ENCODE assay signal across 17 cellular contexts in the genomic region with DNA sequence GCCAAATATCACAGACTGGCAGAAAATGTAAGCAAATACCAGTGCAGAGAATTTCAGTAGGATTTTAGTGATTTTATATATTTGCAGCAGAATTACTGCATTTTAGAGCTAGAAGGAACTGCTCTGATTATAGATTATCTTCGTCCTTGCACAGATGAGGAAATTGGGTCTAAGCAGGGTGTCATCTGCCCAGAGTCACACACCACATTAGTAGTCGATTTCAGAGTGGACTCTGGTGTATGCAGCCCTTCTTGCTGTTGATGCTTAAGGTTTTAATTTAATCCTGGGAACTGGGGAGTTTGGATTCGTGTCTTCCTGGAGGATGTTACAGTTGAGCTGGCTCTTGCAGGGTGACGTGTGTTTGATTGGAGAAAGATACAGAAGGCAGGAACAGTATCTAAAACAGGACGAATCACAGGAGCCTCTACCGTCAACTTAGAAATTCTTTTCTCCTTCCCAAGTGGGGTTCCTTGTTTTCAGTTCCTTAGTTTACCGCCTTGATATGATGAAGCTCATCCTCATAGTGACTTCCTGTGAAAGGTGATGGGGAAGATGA. TPM values are rescaled to one million over a fixed set of nuclear protein-coding genes. Genes with fewer than 3 reads are reported as not detected.
DNase-seq lines count a peak whose midpoint lies in the region; ATAC-seq and TF ChIP-seq lines count a peak whose summit lies in the region.
"Had no signal": no experiment of that assay in that cellular context is flagged by ENCODE, and none has a peak within 500 bp of the region (broad histone marks: within the 10 kb centered on the region; RNA-seq: fewer than 3 reads in every experiment).

No MANE protein-coding gene starts in this region.

- peaks cover 48% of the 10 kb centered on the region for H3K27me3 Mint-ChIP-seq in T-helper 17 cell
- no peaks in the 10 kb centered on the region for H3K27me3 Mint-ChIP-seq in osteocyte (ENCODE audit: unreplicated experiment)
- H3K27me3 Mint-ChIP-seq in stimulated activated naive B cell treated with anti-CD40 and anti-IgM and Interleukin-4, amounts not matched to agents 10 μg/mL and 1 μg/mL and 100 μg/mL, for 72 hours: peaks cover 9 to 13% of the 10 kb centered on the region in 2 donors

- intact Hi-C loops in testis (cut with DNase I; ENCODE audit: low total_unique reads): no loop called here

- no peak for ATAC-seq in T-helper 17 cell
- no peak for ATAC-seq in HG02938 (IDR thresholded peaks at IDR 0.05; ENCODE audit: unreplicated experiment)
- no peak for ATAC-seq in stimulated activated naive B cell treated with anti-CD40 and anti-IgM and Interleukin-4, amounts not matched to agents 10 μg/mL and 1 μg/mL and 100 μg/mL, for 72 hours (replicated peaks)

- H3K27ac ChIP-seq in testis: no peak overlapping the region
- H3K27ac ChIP-seq: HL-60 had no signal

- 51 to 61% methylated on average over 7 of the region's 7 CpGs for WGBS in testis, 2 donors

- H3K4me1 ChIP-seq in testis: peaks cover 9% of the 10 kb centered on the region

- H3K36me3 Mint-ChIP-seq in T-helper 17 cell (ENCODE audit: low read depth) (no peaks in the 10 kb centered on the region), osteocyte (ENCODE audit: unreplicated experiment) (peaks cover 5% of the 10 kb centered on the region)
- no peaks in the 10 kb centered on the region for H3K36me3 Mint-ChIP-seq in stimulated activated naive B cell treated with anti-CD40 and anti-IgM and Interleukin-4, amounts not matched to agents 10 μg/mL and 1 μg/mL and 100 μg/mL, for 72 hours

- H3K4me3 Mint-ChIP-seq in T-helper 17 cell (no peak overlapping the region), osteocyte (ENCODE audit: unreplicated experiment) (no peak overlapping the region)
- no peak overlapping the region for H3K4me3 Mint-ChIP-seq in stimulated activated naive B cell treated with anti-CD40 and anti-IgM and Interleukin-4, amounts not matched to agents 10 μg/mL and 1 μg/mL and 100 μg/mL, for 72 hours
- H3K4me3 Mint-ChIP-seq: stimulated activated naive CD8-positive, alpha-beta T cell treated with anti-CD3 and anti-CD28 coated beads, Interleukin-15, Interleukin-2, amounts not matched to agents 100 ng/mL and 50 ng/mL, for 24 hours had no signal

- peak overlapping the region; percentile 16 for H3K27ac Mint-ChIP-seq in T-helper 17 cell
- H3K27ac Mint-ChIP-seq in osteocyte (ENCODE audit: unreplicated experiment): peak overlapping the region; percentile 31
- no peak overlapping the region for H3K27ac Mint-ChIP-seq in stimulated activated naive B cell treated with anti-CD40 and anti-IgM and Interleukin-4, amounts not matched to agents 10 μg/mL and 1 μg/mL and 100 μg/mL, for 72 hours
- H3K27ac Mint-ChIP-seq: stimulated activated naive CD8-positive, alpha-beta T cell treated with anti-CD3 and anti-CD28 coated beads, Interleukin-15, Interleukin-2, amounts not matched to agents 100 ng/mL and 50 ng/mL, for 24 hours had no signal

- no peaks in the 10 kb centered on the region for H3K4me1 Mint-ChIP-seq in T-helper 17 cell
- H3K4me1 Mint-ChIP-seq in osteocyte (ENCODE audit: unreplicated experiment): peaks cover 62% of the 10 kb centered on the region
- peaks cover 5 to 12% of the 10 kb centered on the region in 2 donors for H3K4me1 Mint-ChIP-seq in stimulated activated naive B cell treated with anti-CD40 and anti-IgM and Interleukin-4, amounts not matched to agents 10 μg/mL and 1 μg/mL and 100 μg/mL, for 72 hours

- TF ChIP-seq CTCF in fibroblast of villous mesenchyme (IDR thresholded peaks at IDR 0.05; ENCODE audit: insufficient read depth, low read depth, low read length): no peak
- TF ChIP-seq CTCF in osteocyte (IDR thresholded peaks at IDR 0.05): no peak
- no peak for TF ChIP-seq CTCF in testis (IDR thresholded peaks at IDR 0.05)

- no peaks in the 10 kb centered on the region for H3K9me3 ChIP-seq in T-helper 17 cell (ENCODE audit: control insufficient read depth, low read length, poor library complexity, severe bottlenecking)
- H3K9me3 ChIP-seq in testis: no peaks in the 10 kb centered on the region
- H3K9me3 ChIP-seq: HAP-1 had no signal

- no peaks in the 10 kb centered on the region for H3K9me3 Mint-ChIP-seq in osteocyte (ENCODE audit: unreplicated experiment)
- H3K9me3 Mint-ChIP-seq in stimulated activated naive B cell treated with anti-CD40 and anti-IgM and Interleukin-4, amounts not matched to agents 10 μg/mL and 1 μg/mL and 100 μg/mL, for 72 hours: no peaks in the 10 kb centered on the region
- H3K9me3 Mint-ChIP-seq: CD14-positive monocyte; stimulated activated naive CD8-positive, alpha-beta T cell treated with anti-CD3 and anti-CD28 coated beads, Interleukin-15, Interleukin-2, amounts not matched to agents 100 ng/mL and 50 ng/mL, for 24 hours had no signal

- TF ChIP-seq POLR2A in testis (IDR thresholded peaks at IDR 0.05): no peak

- peak; percentile 56 for DNase-seq in EH (ENCODE audit: low read depth)
- DNase-seq in T-helper 17 cell: no peak
- peak; percentile 39 for DNase-seq in fibroblast of villous mesenchyme (ENCODE audit: low read depth)
- DNase-seq in osteocyte (ENCODE audit: extremely low spot score, unreplicated experiment): no peak
- DNase-seq in testis: no peak
- DNase-seq in SW480 (ENCODE audit: low spot score): no peak
- no peak for DNase-seq in stimulated activated naive B cell treated with anti-CD40 and anti-IgM and Interleukin-4, amounts not matched to agents 10 μg/mL and 1 μg/mL and 100 μg/mL, for 72 hours
- DNase-seq: activated gamma-delta T cell, Karpas-422, midbrain, NCI-H446, occipital lobe had no signal

- H3K4me3 ChIP-seq in fibroblast of villous mesenchyme (ENCODE audit: low read depth, low read length): peak overlapping the region; percentile 15
- no peak overlapping the region for H3K4me3 ChIP-seq in testis
- H3K4me3 ChIP-seq: HAP-1 had no signal

- no peaks in the 10 kb centered on the region for H3K27me3 ChIP-seq in testis

- H3K36me3 ChIP-seq in testis (ENCODE audit: low read depth, missing control alignments): no peaks in the 10 kb centered on the region

RNA-seq across cellular contexts. Expression of gene SOCS6, which starts 6.9 kb away (rescaled TPM):
- 1 to 10 TPM in 1 of 2 donors, under 1 TPM in 1; 0.87 to 2.9 TPM for total RNA-seq in T-helper 17 cell
- total RNA-seq in fibroblast of villous mesenchyme: 30.9 and 34.5 TPM in 2 replicates
- total RNA-seq in osteocyte: 19.4 and 19.9 TPM in 2 replicates
- total RNA-seq in testis: 10 to 100 TPM; 20.9 to 22.9 TPM
- 12.7 TPM for polyA plus RNA-seq in testis (ENCODE audit: insufficient read depth, low read depth, low replicate concordance)

Comparison
In these comparisons a context has a peak if more than half of its experiments do, and no peak if none do; other contexts are left out.
1. DNase-seq: peak in EH (single experiment) and fibroblast of villous mesenchyme (single experiment); none in T-helper 17 cell (0 of 3), osteocyte (single experiment), testis (single experiment), SW480 (single experiment) and stimulated activated naive B cell treated with anti-CD40 and anti-IgM and Interleukin-4, amounts not matched to agents 10 μg/mL and 1 μg/mL and 100 μg/mL, for 72 hours (single experiment).